Comparison of ENCODE assay signal across 8 cellular contexts in genomic region chr1:1741013-1741412, GRCh38. TPM values are rescaled to one million over a fixed set of nuclear protein-coding genes. Genes with fewer than 3 reads are reported as not detected.
DNase-seq lines count a peak whose midpoint lies in the region; ATAC-seq and TF ChIP-seq lines count a peak whose summit lies in the region.
"Not testable (repeated sequence)": the region's sequence is repeated elsewhere in the genome, so short reads cannot be mapped to it uniquely, and the experiment has no call there.

No MANE protein-coding gene starts in this region.

- not testable (repeated sequence) for TF ChIP-seq CTCF in astrocyte of the cerebellum (IDR thresholded peaks at IDR 0.05; ENCODE audit: low read depth, low read length, missing control alignments)

- not testable (repeated sequence) for H3K9me3 ChIP-seq in aorta (ENCODE audit: control insufficient read depth, low read length)

- intact Hi-C loops in aorta (cut with DNase I) = not testable (repeated sequence)

- H3K4me3 ChIP-seq in astrocyte of the cerebellum (ENCODE audit: low read depth, low read length); aorta (ENCODE audit: low read length in 2 of 2): not testable (repeated sequence)

- H3K4me1 ChIP-seq in aorta (ENCODE audit: control insufficient read depth in 1 of 2, insufficient read depth in 2 of 2, low read length in 2 of 2) = not testable (repeated sequence)

- in situ Hi-C loops in astrocyte of the cerebellum (cut with HindIII; ENCODE audit: low sequenced_read_pairs) = not testable (repeated sequence)

- DNase-seq in COLO829 (ENCODE audit: low spot score) (peak; percentile 73), HS-5 (ENCODE audit: low read depth) (peak; percentile 98), RPMI7951 (ENCODE audit: low read depth) (peak; percentile 80), astrocyte of the cerebellum (ENCODE audit: low read depth) (peak; percentile 72), epithelial cell of prostate (ENCODE audit: low read depth, low spot score) (peak; percentile 55), glomerular visceral epithelial cell (ENCODE audit: extremely low spot score) (peak; percentile 37), renal cortical epithelial cell (ENCODE audit: low read depth) (peak; percentile 72), aorta (peak; percentile 10 to 32)

- not testable (repeated sequence) for H3K27me3 ChIP-seq in aorta (ENCODE audit: control insufficient read depth in 1 of 2, insufficient read depth in 2 of 2, low read length in 1 of 2)

- ATAC-seq in aorta (ENCODE audit: low FRiP score) = not testable (repeated sequence)

- 54 to 58% methylated on average over 10 to 12 of the region's 12 CpGs for WGBS in aorta, 2 donors

- H3K27ac ChIP-seq in epithelial cell of prostate = peak overlapping the region; percentile 86
- not testable (repeated sequence) for H3K27ac ChIP-seq in aorta (ENCODE audit: low read depth in 1 of 2, low read length in 2 of 2)

- not testable (repeated sequence) for H3K36me3 ChIP-seq in aorta (ENCODE audit: control insufficient read depth in 1 of 2, insufficient read depth in 2 of 2, low read length in 1 of 2)

RNA-seq across cellular contexts. Expression of gene CDK11A, which starts 16.9 kb away (rescaled TPM):
- total RNA-seq in RPMI7951 (2014; rRNA removed; shearing (Covaris generic)) = 4.4 and 8.1 TPM in 2 replicates
- total RNA-seq in renal cortical epithelial cell = 3.6 and 15.1 TPM in 2 replicates
- total RNA-seq in aorta = 10 to 100 TPM; 52.7 to 53.1 TPM
- polyA plus RNA-seq in aorta = 10 to 100 TPM; 26.3 to 56.3 TPM

RNA-seq across cellular contexts. Expression of gene NADK, which starts 37.3 kb away (rescaled TPM):
- 24.0 and 30.3 TPM in 2 replicates for total RNA-seq in RPMI7951 (2014; rRNA removed; shearing (Covaris generic))
- total RNA-seq in renal cortical epithelial cell = 34.9 and 48.4 TPM in 2 replicates
- total RNA-seq in aorta = 10 to 100 TPM; 76.0 to 79.2 TPM
- polyA plus RNA-seq in aorta = 10 to 100 TPM; 66.0 to 87.7 TPM

RNA-seq across cellular contexts. Expression of gene SLC35E2B, which starts 48.4 kb away (rescaled TPM):
- 10.1 and 10.9 TPM in 2 replicates for total RNA-seq in RPMI7951 (2014; rRNA removed; shearing (Covaris generic))
- total RNA-seq in renal cortical epithelial cell (10.8 and 64.3 TPM in 2 replicates), aorta (10 to 100 TPM; 25.2 to 53.5 TPM)
- 10 to 100 TPM in 1 of 2 donors, 1 to 10 TPM in 1; 8.1 to 32.0 TPM for polyA plus RNA-seq in aorta

Comparison
In these comparisons a context has a peak if more than half of its experiments do, and no peak if none do; other contexts are left out.
1. DNase-seq: peak in every context shown above with its lines; median percentile 98 in HS-5; 80 in RPMI7951; 73 in COLO829; 72 in astrocyte of the cerebellum; 72 in renal cortical epithelial cell; 55 in epithelial cell of prostate; 37 in glomerular visceral epithelial cell; 21 in aorta.